ENCODE assay signal across 1 cellular context in the genomic region with DNA sequence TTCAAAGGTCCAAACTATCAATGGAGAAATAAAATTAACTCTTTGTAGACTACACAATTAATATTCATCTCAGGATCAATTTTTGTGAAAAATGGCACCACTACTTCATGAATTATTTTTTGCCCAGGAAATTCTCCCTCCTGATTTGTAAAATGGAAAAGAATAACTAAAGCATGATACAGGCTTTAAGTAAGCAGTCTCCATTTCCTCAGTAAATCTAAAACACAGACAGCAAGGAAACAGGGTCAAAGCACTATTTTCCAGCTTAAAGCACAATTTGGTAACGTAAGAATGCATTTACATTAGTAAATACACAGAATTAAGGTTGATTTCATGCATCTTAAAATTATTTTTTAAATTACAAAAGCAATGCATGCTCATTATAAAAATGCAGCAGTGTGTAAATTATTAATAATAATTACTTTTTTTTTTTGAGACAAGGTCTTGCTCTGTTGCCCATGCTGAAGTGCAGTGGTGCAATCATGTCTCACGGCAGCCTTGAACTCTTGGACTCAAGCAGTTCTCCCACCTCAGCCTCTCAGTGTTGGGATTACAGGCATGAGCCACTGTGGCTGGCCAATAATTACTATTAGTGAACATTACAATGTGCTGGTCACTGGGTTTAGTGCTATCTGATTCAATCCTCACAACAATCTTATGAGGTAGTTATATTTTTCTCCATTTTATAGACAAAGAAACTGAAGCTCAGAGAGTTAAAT.
TF ChIP-seq lines count a peak whose summit lies in the region.

No MANE protein-coding gene starts in this region.

TF ChIP-seq in HepG2, 621 proteins besides CTCF, POLR2A, EP300 and RAD21:
- 0 out of 2 replicates have a peak, but pooled peaks have one; percentile 42 for TF ChIP-seq CEBPG (CRISPR knock-in tag; IDR thresholded peaks at IDR 0.05)
- TF ChIP-seq, protein P1, sequence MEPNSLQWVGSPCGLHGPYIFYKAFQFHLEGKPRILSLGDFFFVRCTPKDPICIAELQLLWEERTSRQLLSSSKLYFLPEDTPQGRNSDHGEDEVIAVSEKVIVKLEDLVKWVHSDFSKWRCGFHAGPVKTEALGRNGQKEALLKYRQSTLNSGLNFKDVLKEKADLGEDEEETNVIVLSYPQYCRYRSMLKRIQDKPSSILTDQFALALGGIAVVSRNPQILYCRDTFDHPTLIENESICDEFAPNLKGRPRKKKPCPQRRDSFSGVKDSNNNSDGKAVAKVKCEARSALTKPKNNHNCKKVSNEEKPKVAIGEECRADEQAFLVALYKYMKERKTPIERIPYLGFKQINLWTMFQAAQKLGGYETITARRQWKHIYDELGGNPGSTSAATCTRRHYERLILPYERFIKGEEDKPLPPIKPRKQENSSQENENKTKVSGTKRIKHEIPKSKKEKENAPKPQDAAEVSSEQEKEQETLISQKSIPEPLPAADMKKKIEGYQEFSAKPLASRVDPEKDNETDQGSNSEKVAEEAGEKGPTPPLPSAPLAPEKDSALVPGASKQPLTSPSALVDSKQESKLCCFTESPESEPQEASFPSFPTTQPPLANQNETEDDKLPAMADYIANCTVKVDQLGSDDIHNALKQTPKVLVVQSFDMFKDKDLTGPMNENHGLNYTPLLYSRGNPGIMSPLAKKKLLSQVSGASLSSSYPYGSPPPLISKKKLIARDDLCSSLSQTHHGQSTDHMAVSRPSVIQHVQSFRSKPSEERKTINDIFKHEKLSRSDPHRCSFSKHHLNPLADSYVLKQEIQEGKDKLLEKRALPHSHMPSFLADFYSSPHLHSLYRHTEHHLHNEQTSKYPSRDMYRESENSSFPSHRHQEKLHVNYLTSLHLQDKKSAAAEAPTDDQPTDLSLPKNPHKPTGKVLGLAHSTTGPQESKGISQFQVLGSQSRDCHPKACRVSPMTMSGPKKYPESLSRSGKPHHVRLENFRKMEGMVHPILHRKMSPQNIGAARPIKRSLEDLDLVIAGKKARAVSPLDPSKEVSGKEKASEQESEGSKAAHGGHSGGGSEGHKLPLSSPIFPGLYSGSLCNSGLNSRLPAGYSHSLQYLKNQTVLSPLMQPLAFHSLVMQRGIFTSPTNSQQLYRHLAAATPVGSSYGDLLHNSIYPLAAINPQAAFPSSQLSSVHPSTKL (CRISPR knock-in tag; IDR thresholded peaks at IDR 0.05) = peak; percentile 18; the same call in 1 of the 2 replicates
- TF ChIP-seq, protein P2, sequence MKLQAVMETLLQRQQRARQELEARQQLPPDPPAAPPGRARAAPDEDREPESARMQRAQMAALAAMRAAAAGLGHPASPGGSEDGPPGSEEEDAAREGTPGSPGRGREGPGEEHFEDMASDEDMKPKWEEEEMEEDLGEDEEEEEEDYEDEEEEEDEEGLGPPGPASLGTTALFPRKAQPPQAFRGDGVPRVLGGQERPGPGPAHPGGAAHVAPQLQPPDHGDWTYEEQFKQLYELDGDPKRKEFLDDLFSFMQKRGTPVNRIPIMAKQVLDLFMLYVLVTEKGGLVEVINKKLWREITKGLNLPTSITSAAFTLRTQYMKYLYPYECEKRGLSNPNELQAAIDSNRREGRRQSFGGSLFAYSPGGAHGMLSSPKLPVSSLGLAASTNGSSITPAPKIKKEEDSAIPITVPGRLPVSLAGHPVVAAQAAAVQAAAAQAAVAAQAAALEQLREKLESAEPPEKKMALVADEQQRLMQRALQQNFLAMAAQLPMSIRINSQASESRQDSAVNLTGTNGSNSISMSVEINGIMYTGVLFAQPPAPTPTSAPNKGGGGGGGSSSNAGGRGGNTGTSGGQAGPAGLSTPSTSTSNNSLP (IDR thresholded peaks at IDR 0.05; ENCODE audit: low read depth, low read length) = 0 out of 2 replicates have a peak, but pooled peaks have one; percentile 13
- TF ChIP-seq ZBTB7A (CRISPR knock-in tag; IDR thresholded peaks at IDR 0.05) = no peak
- no peak for TF ChIP-seq ZFP36L1 (CRISPR knock-in tag; IDR thresholded peaks at IDR 0.05)
- peak; percentile 46; the same call in 1 of the 2 replicates for TF ChIP-seq ZNF121 (CRISPR knock-in tag; IDR thresholded peaks at IDR 0.05)
- no peak for TF ChIP-seq THYN1 (CRISPR knock-in tag; IDR thresholded peaks at IDR 0.05; ENCODE audit: borderline replicate concordance, low read depth)
- no peak for TF ChIP-seq FLYWCH1 (CRISPR knock-in tag; IDR thresholded peaks at IDR 0.05)
- TF ChIP-seq SRF (IDR thresholded peaks at IDR 0.05; ENCODE audit: low read depth, low read length) = no peak
- TF ChIP-seq CBX1 (IDR thresholded peaks at IDR 0.05; ENCODE audit: low read depth) = no peak
- TF ChIP-seq SP1 (IDR thresholded peaks at IDR 0.05) = no peak
- TF ChIP-seq SP1 (CRISPR knock-in tag; IDR thresholded peaks at IDR 0.05) = no peak
- TF ChIP-seq CEBPB (IDR thresholded peaks at IDR 0.05; ENCODE audit: borderline replicate concordance, low read depth, low read length) = peak; percentile 70
- no peak for TF ChIP-seq MAZ (IDR thresholded peaks at IDR 0.05; ENCODE audit: borderline replicate concordance, low read depth, low read length)
- TF ChIP-seq MAZ (CRISPR knock-in tag; IDR thresholded peaks at IDR 0.05; ENCODE audit: low read depth) = no peak
- peak; percentile 42 for TF ChIP-seq SALL1 (CRISPR knock-in tag; IDR thresholded peaks at IDR 0.05)
- TF ChIP-seq FOSL2 (CRISPR knock-in tag; IDR thresholded peaks at IDR 0.05) = no peak
- no peak for TF ChIP-seq ARNT2 (CRISPR knock-in tag; IDR thresholded peaks at IDR 0.05; ENCODE audit: low read depth)
- TF ChIP-seq ZNF382 (CRISPR knock-in tag; IDR thresholded peaks at IDR 0.05; ENCODE audit: borderline replicate concordance) = no peak
- peak; percentile 82 for TF ChIP-seq HNF4A (CRISPR knock-in tag; IDR thresholded peaks at IDR 0.05)
- no peak for TF ChIP-seq HOXA3 (CRISPR knock-in tag; IDR thresholded peaks at IDR 0.05)
